ENCODE assay signal across 22 cellular contexts in the genomic region with DNA sequence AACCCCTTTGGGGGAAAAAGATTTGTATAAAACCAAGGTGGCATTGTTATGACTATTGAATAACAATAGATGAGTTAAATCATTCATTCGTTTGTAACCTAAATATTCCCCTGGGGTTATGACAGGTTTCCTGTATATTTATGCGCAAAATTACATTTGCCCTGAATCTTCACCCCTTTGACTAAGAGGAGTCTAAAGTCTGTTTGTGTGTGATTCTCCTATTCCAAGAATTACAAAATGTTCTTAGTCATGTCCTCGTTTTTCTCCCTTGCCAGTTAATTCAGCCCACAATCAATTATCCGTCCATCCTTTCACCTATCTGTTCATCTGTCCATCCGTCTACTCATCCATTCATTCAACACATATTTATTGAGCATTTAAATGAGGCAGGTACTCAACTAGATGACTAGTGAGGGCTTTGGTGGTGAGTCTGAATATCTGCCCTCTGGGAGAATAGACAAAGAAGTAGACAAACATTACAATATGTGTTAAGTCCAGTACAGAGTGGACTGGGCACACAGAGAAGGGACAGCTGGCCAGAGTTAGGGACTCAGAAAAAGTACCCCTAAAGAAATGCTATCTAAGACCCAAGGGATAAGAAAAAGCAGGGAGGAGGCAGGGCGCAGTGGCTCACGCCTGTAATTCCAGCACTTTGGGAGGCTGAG.
"Had no signal": no experiment of that assay in that cellular context is flagged by ENCODE, and none has a peak within 500 bp of the region (broad histone marks: within the 10 kb centered on the region; RNA-seq: fewer than 3 reads in every experiment).

No MANE protein-coding gene starts in this region.

- ATAC-seq: activated CD8-positive, alpha-beta memory T cell treated with anti-CD3 and anti-CD28 coated beads, Interleukin-2, amount 10 ng/mL, durations not matched to agents 7 days and 5 days; activated naive CD8-positive, alpha-beta T cell treated with anti-CD3 and anti-CD28 coated beads, Interleukin-2, amount 50 U/mL, for 24 hours; foreskin keratinocyte; right cardiac atrium; stimulated activated memory B cell treated with anti-CD40 and anti-IgM and Interleukin-4, amounts not matched to agents 10 μg/mL and 1 μg/mL and 100 μg/mL, for 72 hours; T-cell had no signal

- H3K36me3 ChIP-seq: ascending aorta, cardiac muscle cell, esophagus muscularis mucosa, prostate gland, tibial artery had no signal

- H3K4me3 ChIP-seq: ascending aorta, cardiac muscle cell, esophagus muscularis mucosa, prostate gland, SK-N-MC, tibial artery had no signal

- DNase-seq: activated CD4-positive, alpha-beta T cell treated with anti-CD3 and anti-CD28 coated beads, Interleukin-2, amount 50 U/mL, for 48 hours; activated CD4-positive, CD25-positive, alpha-beta regulatory T cell treated with anti-CD3 and anti-CD28 coated beads, Interleukin-2, amount 50 U/mL, for 72 hours; activated CD8-positive, alpha-beta memory T cell treated with anti-CD3 and anti-CD28 coated beads, Interleukin-2, amount 10 ng/mL, durations not matched to agents 7 days and 5 days; activated naive CD4-positive, alpha-beta T cell treated with anti-CD3 and anti-CD28 coated beads for 36 hours; activated naive CD8-positive, alpha-beta T cell treated with anti-CD3 and anti-CD28 coated beads, Interleukin-2, amount 50 U/mL, for 24 hours; activated T-cell treated with anti-CD3 and anti-CD28 coated beads, Interleukin-2, amount 50 U/mL, for 1 hour; foreskin keratinocyte; glutamatergic neuron; kidney glomerular epithelial cell; mesendoderm; nephron progenitor cell; right cardiac atrium; stimulated activated CD4-positive, alpha-beta T cell treated with anti-CD3 and anti-CD28 coated beads, Interleukin-2, amount 100 ng/mL, for 24 hours; T-cell; T-helper 9 cell had no signal

- H3K27ac ChIP-seq: ascending aorta, cardiac muscle cell, esophagus muscularis mucosa, foreskin keratinocyte, prostate gland, SK-N-MC, tibial artery had no signal

- H3K4me1 ChIP-seq: ascending aorta, esophagus muscularis mucosa, foreskin keratinocyte, prostate gland, tibial artery had no signal

- H3K27me3 ChIP-seq: ascending aorta, esophagus muscularis mucosa, foreskin keratinocyte, tibial artery had no signal
